19 cellular contexts compared by ENCODE assay signal in genomic region chr15:56199038-56199437, GRCh38. TPM values are rescaled to one million over a fixed set of nuclear protein-coding genes. Genes with fewer than 3 reads are reported as not detected.
DNase-seq lines count a peak whose midpoint lies in the region; ATAC-seq lines count a peak whose summit lies in the region.
"Had no signal": no experiment of that assay in that cellular context is flagged by ENCODE, and none has a peak within 500 bp of the region (broad histone marks: within the 10 kb centered on the region; RNA-seq: fewer than 3 reads in every experiment).

No MANE protein-coding gene starts in this region.

- no peaks in the 10 kb centered on the region for H3K9me3 Mint-ChIP-seq in activated CD4-positive, alpha-beta T cell treated with anti-CD3 and anti-CD28 coated beads for 36 hours (ENCODE audit: low read depth)
- H3K9me3 Mint-ChIP-seq in stimulated activated effector memory CD8-positive, alpha-beta T cell treated with anti-CD3 and anti-CD28 coated beads, Interleukin-12 subunit alpha, Interleukin-12 subunit beta, amount 100 ng/mL, for 72 hours = no peaks in the 10 kb centered on the region

- POLR2A ChIA-PET in activated CD4-positive, alpha-beta T cell treated with anti-CD3 and anti-CD28 coated beads for 36 hours (lab: Charles Lee) = no interaction called here

- ATAC-seq in activated CD4-positive, alpha-beta T cell treated with anti-CD3 and anti-CD28 coated beads for 36 hours = peak; percentile 65
- ATAC-seq in GM21423 (IDR thresholded peaks at IDR 0.05; ENCODE audit: unreplicated experiment) (peak; percentile 74), HG03175 (IDR thresholded peaks at IDR 0.05; ENCODE audit: unreplicated experiment) (peak; percentile 80), HG03108 (IDR thresholded peaks at IDR 0.05; ENCODE audit: unreplicated experiment) (no peak)
- ATAC-seq in stimulated activated effector memory CD8-positive, alpha-beta T cell treated with anti-CD3 and anti-CD28 coated beads, Interleukin-12 subunit alpha, Interleukin-12 subunit beta, amount 100 ng/mL, for 72 hours = peak; percentile 78
- ATAC-seq: K562, T-helper 17 cell had no signal

- H3K36me3 Mint-ChIP-seq in activated CD4-positive, alpha-beta T cell treated with anti-CD3 and anti-CD28 coated beads for 36 hours (ENCODE audit: low read depth) = peaks cover 11% of the 10 kb centered on the region
- peaks cover 4% of the 10 kb centered on the region for H3K36me3 Mint-ChIP-seq in stimulated activated effector memory CD8-positive, alpha-beta T cell treated with anti-CD3 and anti-CD28 coated beads, Interleukin-12 subunit alpha, Interleukin-12 subunit beta, amount 100 ng/mL, for 72 hours

- peaks cover 40% of the 10 kb centered on the region for H3K4me1 Mint-ChIP-seq in activated CD4-positive, alpha-beta T cell treated with anti-CD3 and anti-CD28 coated beads for 36 hours
- peaks cover 6% of the 10 kb centered on the region for H3K4me1 Mint-ChIP-seq in stimulated activated effector memory CD8-positive, alpha-beta T cell treated with anti-CD3 and anti-CD28 coated beads, Interleukin-12 subunit alpha, Interleukin-12 subunit beta, amount 100 ng/mL, for 72 hours
- H3K4me1 Mint-ChIP-seq: nephron progenitor cell had no signal

- CTCF ChIA-PET in activated CD4-positive, alpha-beta T cell treated with anti-CD3 and anti-CD28 coated beads for 36 hours (lab: Charles Lee) = interaction anchor here (1.5 kb wide), 1 partner anchor 14 kb away, joined by 3 read pairs; no protein-coding TSS in a partner anchor

- no peak for DNase-seq in activated CD4-positive, alpha-beta T cell treated with anti-CD3 and anti-CD28 coated beads for 36 hours
- no peak for DNase-seq in activated CD4-positive, alpha-beta T cell treated with anti-CD3 and anti-CD28 coated beads, Interleukin-2, amount 50 U/mL, for 4 hours
- no peak for DNase-seq in stimulated activated effector memory CD8-positive, alpha-beta T cell treated with anti-CD3 and anti-CD28 coated beads, Interleukin-12 subunit alpha, Interleukin-12 subunit beta, amount 100 ng/mL, for 72 hours (ENCODE audit: low spot score in 2 of 2)
- DNase-seq in NCI-H2107 treated with DMSO at 0.1 percent for 48 hours (lab: John Stamatoyannopoulos, UW; ENCODE audit: unreplicated experiment) = no peak
- DNase-seq in HT-29 (ENCODE audit: low spot score) = no peak
- DNase-seq: 8988T; activated CD8-positive, alpha-beta memory T cell treated with anti-CD3 and anti-CD28 coated beads for 24 hours; hypothalamus; NCI-H1092 treated with DMSO at 0.1 percent for 48 hours; NCI-H526; nephron progenitor cell; SJCRH30; T-helper 17 cell; thyroid gland; WERI-Rb-1 had no signal

- H3K27ac Mint-ChIP-seq in activated CD4-positive, alpha-beta T cell treated with anti-CD3 and anti-CD28 coated beads for 36 hours = no peak overlapping the region
- H3K27ac Mint-ChIP-seq in stimulated activated effector memory CD8-positive, alpha-beta T cell treated with anti-CD3 and anti-CD28 coated beads, Interleukin-12 subunit alpha, Interleukin-12 subunit beta, amount 100 ng/mL, for 72 hours = peak overlapping the region; percentile 29
- H3K27ac Mint-ChIP-seq: nephron progenitor cell, T-helper 17 cell had no signal

- no peak overlapping the region for H3K4me3 Mint-ChIP-seq in activated CD4-positive, alpha-beta T cell treated with anti-CD3 and anti-CD28 coated beads for 36 hours
- no peak overlapping the region for H3K4me3 Mint-ChIP-seq in stimulated activated effector memory CD8-positive, alpha-beta T cell treated with anti-CD3 and anti-CD28 coated beads, Interleukin-12 subunit alpha, Interleukin-12 subunit beta, amount 100 ng/mL, for 72 hours
- H3K4me3 Mint-ChIP-seq: nephron progenitor cell, T-helper 17 cell had no signal

- intact Hi-C loops in activated CD4-positive, alpha-beta T cell treated with anti-CD3 and anti-CD28 coated beads for 36 hours (cut with DNase I, micrococcal nuclease) = no loop called here

- H3K27me3 Mint-ChIP-seq in activated CD4-positive, alpha-beta T cell treated with anti-CD3 and anti-CD28 coated beads for 36 hours = no peaks in the 10 kb centered on the region
- H3K27me3 Mint-ChIP-seq: T-helper 17 cell had no signal

RNA-seq across cellular contexts. Expression of gene RFX7, which starts 44.6 kb away (rescaled TPM):
- total RNA-seq in activated CD4-positive, alpha-beta T cell treated with anti-CD3 and anti-CD28 coated beads for 36 hours = 10 to 100 TPM; 24.0 to 31.4 TPM
- 3.2 and 3.5 TPM in 2 replicates for total RNA-seq in HT-29 (2014; rRNA removed; shearing (Covaris generic))
